In the genomic region with DNA sequence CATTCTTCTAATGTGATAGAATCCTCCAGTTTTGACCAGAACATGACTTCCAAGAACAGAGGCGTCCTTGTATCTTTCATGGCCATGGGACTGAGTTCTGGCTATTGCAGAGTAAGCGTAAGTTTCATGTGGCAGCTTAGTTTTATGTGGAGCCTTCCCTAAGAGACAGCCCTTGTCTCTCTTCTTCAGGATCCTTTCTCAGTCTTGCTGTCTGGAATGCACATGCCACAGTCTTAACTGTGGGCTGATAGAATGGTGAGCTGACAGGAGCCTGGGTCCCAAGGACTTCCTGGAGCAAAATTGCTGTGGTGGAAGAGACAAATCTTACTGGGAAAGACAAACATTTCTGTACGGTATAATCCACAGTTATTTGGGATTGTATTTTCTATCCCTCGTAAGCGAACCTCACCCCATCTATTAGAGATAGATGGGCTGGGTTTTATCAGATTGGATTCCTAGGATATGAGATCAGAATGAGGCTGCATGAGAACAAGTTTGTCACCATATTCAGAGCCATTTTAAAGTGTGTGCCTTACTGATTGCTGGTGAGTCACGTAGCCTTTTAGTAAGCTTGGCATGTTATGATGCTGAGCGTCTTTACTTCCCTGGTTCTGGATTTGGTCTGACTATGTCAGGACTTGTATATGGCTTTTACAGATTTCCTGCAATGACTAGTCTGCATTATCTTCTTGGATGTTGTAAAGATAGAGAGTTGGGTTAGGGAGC, we compare ENCODE assay signal across 16 cellular contexts. TPM values are rescaled to one million over a fixed set of nuclear protein-coding genes. Genes with fewer than 3 reads are reported as not detected.
A peak's percentile ranks its signal among the peaks of the same experiment; 100 is the strongest.
DNase-seq lines count a peak whose midpoint lies in the region; ATAC-seq and TF ChIP-seq lines count a peak whose summit lies in the region.
"Had no signal": no experiment of that assay in that cellular context is flagged by ENCODE, and none has a peak within 500 bp of the region (broad histone marks: within the 10 kb centered on the region; RNA-seq: fewer than 3 reads in every experiment).

No MANE protein-coding gene starts in this region.

- no peak for DNase-seq in H9
- no peak for DNase-seq in RWPE2 (ENCODE audit: low spot score)
- peak; percentile 91 for DNase-seq in fibroblast of mammary gland (ENCODE audit: low read depth)
- no peak for DNase-seq in stimulated activated naive CD4-positive, alpha-beta T cell (lab: John Stamatoyannopoulos, UW)
- DNase-seq: activated CD4-positive, alpha-beta memory T cell treated with anti-CD3 and anti-CD28 coated beads, Interleukin-2, amount 10 ng/mL, durations not matched to agents 7 days and 5 days; activated naive CD4-positive, alpha-beta T cell treated with anti-CD3 and anti-CD28 coated beads, Interleukin-2, amount 10 ng/mL, durations not matched to agents 7 days and 5 days; effector memory CD4-positive, alpha-beta T cell; GOT3; NCI-H1105 treated with DMSO at 0.1 percent for 48 hours; NCI-H748 treated with DMSO at 0.1 percent for 48 hours; occipital lobe; T-helper 17 cell had no signal

- H3K4me1 Mint-ChIP-seq in H9 = no peaks in the 10 kb centered on the region
- H3K4me1 Mint-ChIP-seq: activated CD4-positive, alpha-beta memory T cell treated with anti-CD3 and anti-CD28 coated beads, Interleukin-2, amount 10 ng/mL, durations not matched to agents 7 days and 5 days; activated naive CD4-positive, alpha-beta T cell treated with anti-CD3 and anti-CD28 coated beads, Interleukin-2, amount 10 ng/mL, durations not matched to agents 7 days and 5 days; T-helper 17 cell had no signal

- H3K36me3 Mint-ChIP-seq in H9 (ENCODE audit: insufficient read depth in 1 of 3, low read depth in 3 of 3) = no peaks in the 10 kb centered on the region
- H3K36me3 Mint-ChIP-seq: activated naive CD4-positive, alpha-beta T cell treated with anti-CD3 and anti-CD28 coated beads, Interleukin-2, amount 10 ng/mL, durations not matched to agents 7 days and 5 days had no signal

- no peak overlapping the region for H3K4ac ChIP-seq in H9 (ENCODE audit: low read depth, low read length)

- no peak overlapping the region for H2AFZ ChIP-seq in H9 (ENCODE audit: low read length)

- H3K27me3 ChIP-seq in H9 (ENCODE audit: insufficient read depth, low read length) (no peaks in the 10 kb centered on the region), RWPE2 (ENCODE audit: insufficient read depth, poor library complexity, severe bottlenecking) (no peaks in the 10 kb centered on the region), skeletal muscle satellite cell (ENCODE audit: control insufficient read depth, insufficient read depth, low read length) (no peaks in the 10 kb centered on the region)

- H4K91ac ChIP-seq in H9 (ENCODE audit: insufficient read length, low read depth, low read length) = no peak overlapping the region

- H3T11ph ChIP-seq in H9 (ENCODE audit: low read length) = no peak overlapping the region

- no peak overlapping the region for H3K4me3 Mint-ChIP-seq in H9
- H3K4me3 Mint-ChIP-seq: activated CD4-positive, alpha-beta memory T cell treated with anti-CD3 and anti-CD28 coated beads, Interleukin-2, amount 10 ng/mL, durations not matched to agents 7 days and 5 days; activated naive CD4-positive, alpha-beta T cell treated with anti-CD3 and anti-CD28 coated beads, Interleukin-2, amount 10 ng/mL, durations not matched to agents 7 days and 5 days; T-helper 17 cell had no signal

- no peaks in the 10 kb centered on the region; the same call in 1 of the 2 replicates for H3K4me1 ChIP-seq in H9 (ENCODE audit: insufficient read depth, low read length)
- H3K4me1 ChIP-seq in RWPE2 (ENCODE audit: insufficient read depth, poor library complexity, severe bottlenecking) = peaks cover 25% of the 10 kb centered on the region
- H3K4me1 ChIP-seq in skeletal muscle satellite cell (ENCODE audit: control insufficient read depth, insufficient read depth, low read length) = peaks cover 23% of the 10 kb centered on the region

- H4K20me1 ChIP-seq in H9 (ENCODE audit: control insufficient read depth, insufficient read depth, insufficient read length) = no peaks in the 10 kb centered on the region

- H3K9me3 ChIP-seq in H9 (ENCODE audit: control insufficient read depth, low read depth, low read length) = no peaks in the 10 kb centered on the region
- no peaks in the 10 kb centered on the region for H3K9me3 ChIP-seq in RWPE2 (ENCODE audit: severe bottlenecking)
- no peaks in the 10 kb centered on the region for H3K9me3 ChIP-seq in skeletal muscle satellite cell (replicated peaks; ENCODE audit: low read length)
- H3K9me3 ChIP-seq: thoracic aorta had no signal

- TF ChIP-seq CTCF in H9 (conservative IDR thresholded peaks at IDR 0.05) (no peak), RWPE2 (IDR thresholded peaks at IDR 0.05; ENCODE audit: poor library complexity, severe bottlenecking) (no peak), fibroblast of mammary gland (conservative IDR thresholded peaks at IDR 0.05; ENCODE audit: control insufficient read depth, insufficient read depth, low read depth, low read length) (no peak)

- no peak overlapping the region for H4K5ac ChIP-seq in H9 (ENCODE audit: insufficient read length, low read depth, low read length)

- no peak overlapping the region for H4K8ac ChIP-seq in H9 (replicated peaks; ENCODE audit: insufficient read length, low read depth, low read length)

- no peaks in the 10 kb centered on the region for H3K9me3 Mint-ChIP-seq in H9
- H3K9me3 Mint-ChIP-seq: activated CD4-positive, alpha-beta memory T cell treated with anti-CD3 and anti-CD28 coated beads, Interleukin-2, amount 10 ng/mL, durations not matched to agents 7 days and 5 days; activated naive CD4-positive, alpha-beta T cell treated with anti-CD3 and anti-CD28 coated beads, Interleukin-2, amount 10 ng/mL, durations not matched to agents 7 days and 5 days had no signal

- no peaks in the 10 kb centered on the region for H3K27me3 Mint-ChIP-seq in H9 (ENCODE audit: low read depth)
- H3K27me3 Mint-ChIP-seq: activated CD4-positive, alpha-beta memory T cell treated with anti-CD3 and anti-CD28 coated beads, Interleukin-2, amount 10 ng/mL, durations not matched to agents 7 days and 5 days; activated naive CD4-positive, alpha-beta T cell treated with anti-CD3 and anti-CD28 coated beads, Interleukin-2, amount 10 ng/mL, durations not matched to agents 7 days and 5 days; T-helper 17 cell had no signal

- H2BK5ac ChIP-seq in H9 (ENCODE audit: insufficient read length, low read length) = no peak overlapping the region

- H3K18ac ChIP-seq in H9 (ENCODE audit: insufficient read length, low read depth, low read length) = no peak overlapping the region

- H2BK15ac ChIP-seq in H9 (ENCODE audit: low read depth, low read length) = no peak overlapping the region

- H3K4me2 ChIP-seq in H9 (ENCODE audit: insufficient read depth, insufficient read length, low read length) (no peak overlapping the region), skeletal muscle satellite cell (ENCODE audit: low read length) (peak overlapping the region; percentile 50)

- H3K79me2 ChIP-seq in H9 (ENCODE audit: insufficient read depth, low read length) = peaks cover 3% of the 10 kb centered on the region; the same call in 1 of the 2 replicates

- no peak overlapping the region for H2BK12ac ChIP-seq in H9 (ENCODE audit: insufficient read length, low read depth, low read length)

- H3K56ac ChIP-seq in H9 (ENCODE audit: insufficient read length, low read depth, low read length) = no peak overlapping the region

- H3K27ac ChIP-seq in H9 (ENCODE audit: insufficient read length, low read depth, low read length) (no peak overlapping the region), RWPE2 (ENCODE audit: poor library complexity, severe bottlenecking) (peak overlapping the region; percentile 85)
- H3K27ac ChIP-seq: thoracic aorta had no signal

- H3K9ac ChIP-seq in H9 (ENCODE audit: extremely low read depth, insufficient read length, low read length) (no peak overlapping the region), skeletal muscle satellite cell (ENCODE audit: low read depth, low read length) (peak overlapping the region; percentile 17)

- H3K36me3 ChIP-seq in RWPE2 (ENCODE audit: low read depth) (no peaks in the 10 kb centered on the region), skeletal muscle satellite cell (ENCODE audit: insufficient read depth, low read length) (no peaks in the 10 kb centered on the region)
- H3K36me3 ChIP-seq: thoracic aorta had no signal

- no peak overlapping the region for H3K23ac ChIP-seq in H9 (ENCODE audit: insufficient read length, low read depth, low read length)

- H3K23me2 ChIP-seq in H9 (ENCODE audit: insufficient read length, low read depth, low read length, poor library complexity, severe bottlenecking) = no peaks in the 10 kb centered on the region

- ATAC-seq in RWPE2 (ENCODE audit: low read depth) = peak; percentile 97
- ATAC-seq in HG02610 (IDR thresholded peaks at IDR 0.05; ENCODE audit: unreplicated experiment) = no peak
- no peak for ATAC-seq in HG02870 (IDR thresholded peaks at IDR 0.05; ENCODE audit: unreplicated experiment)
- ATAC-seq: T-helper 17 cell had no signal

- no peak overlapping the region for H3K27ac Mint-ChIP-seq in H9
- H3K27ac Mint-ChIP-seq: activated CD4-positive, alpha-beta memory T cell treated with anti-CD3 and anti-CD28 coated beads, Interleukin-2, amount 10 ng/mL, durations not matched to agents 7 days and 5 days; activated naive CD4-positive, alpha-beta T cell treated with anti-CD3 and anti-CD28 coated beads, Interleukin-2, amount 10 ng/mL, durations not matched to agents 7 days and 5 days; T-helper 17 cell had no signal

- no peak overlapping the region for H2BK20ac ChIP-seq in H9 (ENCODE audit: low read depth, low read length, poor library complexity, severe bottlenecking)

- no peaks in the 10 kb centered on the region for H3K79me1 ChIP-seq in H9 (ENCODE audit: insufficient read depth, low read depth, low read length, poor library complexity, severe bottlenecking)

- no peak overlapping the region for H2BK120ac ChIP-seq in H9 (ENCODE audit: low read depth, low read length, poor library complexity, severe bottlenecking)

- H2AK5ac ChIP-seq in H9 (ENCODE audit: insufficient read length, low read length) = peak overlapping the region; percentile 60

- H3K4me3 ChIP-seq in RWPE2 (ENCODE audit: severe bottlenecking) (no peak overlapping the region), fibroblast of mammary gland (ENCODE audit: control insufficient read depth, low read depth, low read length) (no peak overlapping the region), skeletal muscle satellite cell (ENCODE audit: low read length) (no peak overlapping the region)
- H3K4me3 ChIP-seq: thoracic aorta had no signal

- no CpG with 5 or more reads among the region's 7 CpGs for WGBS in H9 (ENCODE audit: extremely low coverage, insufficient read length, low lambda C conversion rate)

- no peak overlapping the region for H3K14ac ChIP-seq in H9 (ENCODE audit: insufficient read depth, low read length)

RNA-seq across cellular contexts. Expression of a gene that starts 32.8 kb away (rescaled TPM):
- 15.1 and 18.1 TPM in 2 replicates for total RNA-seq in H9 (2021)
- 9.6 and 31.7 TPM in 2 replicates for total RNA-seq in skeletal muscle satellite cell (2012; rRNA removed)
